Comparison of ENCODE assay signal across 13 cellular contexts in the genomic region with DNA sequence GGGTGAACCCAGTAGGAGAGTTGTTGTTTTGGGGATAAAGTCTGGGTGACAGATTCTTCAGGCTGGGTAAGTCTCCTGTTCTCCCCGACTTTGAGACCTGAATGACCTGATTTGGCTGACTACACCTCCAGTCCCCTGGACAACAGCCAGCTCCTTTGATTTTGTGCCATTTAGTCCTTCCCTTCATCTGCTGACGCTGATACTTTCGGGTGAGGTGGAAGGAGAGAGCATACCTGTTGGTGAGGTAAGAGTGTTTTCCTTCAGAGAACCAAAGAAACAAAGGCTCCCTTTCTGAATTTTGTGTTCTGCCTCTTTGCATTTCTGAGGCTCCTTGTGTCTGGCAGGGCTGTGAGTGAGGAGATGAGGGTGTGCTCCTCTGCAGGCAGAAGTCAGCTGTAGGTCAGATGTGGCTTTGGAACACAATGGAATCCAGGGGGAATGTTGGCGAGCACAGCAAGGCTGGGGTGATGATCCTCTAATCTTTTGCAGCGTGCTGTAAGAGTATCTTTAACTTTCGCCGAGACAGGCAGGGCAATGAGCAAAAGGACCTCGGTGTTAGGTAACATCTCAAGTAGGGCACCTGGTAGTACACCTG. TPM values are rescaled to one million over a fixed set of nuclear protein-coding genes. Genes with fewer than 3 reads are reported as not detected.
DNase-seq lines count a peak whose midpoint lies in the region; ATAC-seq and TF ChIP-seq lines count a peak whose summit lies in the region.
"Had no signal": no experiment of that assay in that cellular context is flagged by ENCODE, and none has a peak within 500 bp of the region (broad histone marks: within the 10 kb centered on the region; RNA-seq: fewer than 3 reads in every experiment).

No MANE protein-coding gene starts in this region.

- no peak for TF ChIP-seq CTCF in GM23338 (conservative IDR thresholded peaks at IDR 0.05; ENCODE audit: low read depth in 2 of 2)
- TF ChIP-seq CTCF in breast epithelium (IDR thresholded peaks at IDR 0.05), result no peak
- TF ChIP-seq CTCF in left ventricle myocardium inferior (IDR thresholded peaks at IDR 0.05; ENCODE audit: borderline replicate concordance), result no peak
- no peak for TF ChIP-seq CTCF in stomach (IDR thresholded peaks at IDR 0.05)
- TF ChIP-seq CTCF in MM.1S (IDR thresholded peaks at IDR 0.05; ENCODE audit: low read length), result no peak

- H3K36me3 ChIP-seq in GM23338 (ENCODE audit: insufficient read depth) (no peaks in the 10 kb centered on the region), breast epithelium (no peaks in the 10 kb centered on the region), left ventricle myocardium inferior (no peaks in the 10 kb centered on the region), stomach (peaks cover 0 to 6% (median 0%) of the 10 kb centered on the region in 4 donors), MM.1S (replicated peaks; ENCODE audit: insufficient read depth, low read length) (no peaks in the 10 kb centered on the region)

- peaks cover 25% of the 10 kb centered on the region for H3K4me1 ChIP-seq in GM23338 (ENCODE audit: insufficient read depth)
- H3K4me1 ChIP-seq in breast epithelium, result peaks cover 7 to 30% of the 10 kb centered on the region in 2 donors
- H3K4me1 ChIP-seq in left ventricle myocardium inferior, result peaks cover 95% of the 10 kb centered on the region
- H3K4me1 ChIP-seq in stomach, result peaks cover 19 to 88% (median 52%) of the 10 kb centered on the region in 4 donors
- H3K4me1 ChIP-seq in MM.1S (ENCODE audit: low read length), result no peaks in the 10 kb centered on the region

- H3K9me3 ChIP-seq in breast epithelium, result no peaks in the 10 kb centered on the region
- H3K9me3 ChIP-seq in left ventricle myocardium inferior (replicated peaks), result no peaks in the 10 kb centered on the region
- no peaks in the 10 kb centered on the region for H3K9me3 ChIP-seq in stomach
- no peaks in the 10 kb centered on the region for H3K9me3 ChIP-seq in MM.1S (replicated peaks; ENCODE audit: insufficient read depth, low read length)

- no peak for TF ChIP-seq EP300 in stomach (IDR thresholded peaks at IDR 0.05)

- ATAC-seq in GM23338 (peak; percentile 35; the same call in 2 of the 3 replicates), GM19328 (IDR thresholded peaks at IDR 0.05; ENCODE audit: unreplicated experiment) (no peak)
- ATAC-seq: natural killer cell had no signal

- H3F3A ChIP-seq in GM23338 (replicated peaks; ENCODE audit: low read depth) (peaks cover 3% of the 10 kb centered on the region; the same call in 1 of the 2 replicates), MM.1S (ENCODE audit: insufficient read depth, low read length) (no peaks in the 10 kb centered on the region)

- peaks cover 49% of the 10 kb centered on the region for H3K4me1 Mint-ChIP-seq in GM23338

- no peak overlapping the region for H3K27ac Mint-ChIP-seq in GM23338
- H3K27ac Mint-ChIP-seq: natural killer cell had no signal

- H3K27me3 ChIP-seq in GM23338 (ENCODE audit: insufficient read depth) (no peaks in the 10 kb centered on the region), breast epithelium (no peaks in the 10 kb centered on the region), left ventricle myocardium inferior (ENCODE audit: low read depth) (no peaks in the 10 kb centered on the region), stomach (no peaks in the 10 kb centered on the region), MM.1S (replicated peaks; ENCODE audit: insufficient read depth, low read length) (no peaks in the 10 kb centered on the region)

- H3K27me3 Mint-ChIP-seq in GM23338 (ENCODE audit: insufficient read depth, low read depth, poor library complexity), result peaks cover 6% of the 10 kb centered on the region

- 54 to 67% (median 60%) methylated on average over 8 of the region's 8 CpGs for WGBS in stomach, 5 donors

- 0 out of 2 replicates have a peak overlapping the region, but pooled peaks have one; percentile 29 for H3K4me2 ChIP-seq in GM23338
- H3K4me2 ChIP-seq in MM.1S (ENCODE audit: low read depth, low read length), result no peak overlapping the region

- H3K4me3 ChIP-seq in GM23338, result no peak overlapping the region
- H3K4me3 ChIP-seq in breast epithelium, result no peak overlapping the region
- H3K4me3 ChIP-seq in left ventricle myocardium inferior, result no peak overlapping the region
- no peak overlapping the region for H3K4me3 ChIP-seq in stomach
- H3K4me3 ChIP-seq in MM.1S (ENCODE audit: low read length), result no peak overlapping the region

- no peaks in the 10 kb centered on the region for H3K9me3 Mint-ChIP-seq in GM23338
- H3K9me3 Mint-ChIP-seq: natural killer cell had no signal

- H3K27ac ChIP-seq in GM23338 (ENCODE audit: low read depth) (0 out of 2 replicates have a peak overlapping the region, but pooled peaks have one; percentile 53), breast epithelium (peak overlapping the region; percentile 86 to 97), left ventricle myocardium inferior (replicated peaks) (peak overlapping the region; percentile 87), stomach (peak overlapping the region in 1 of 5 donors; percentile 66), MM.1S (ENCODE audit: low read length) (no peak overlapping the region)

- H2AFZ ChIP-seq in GM23338 (no peak overlapping the region), MM.1S (ENCODE audit: low read length) (no peak overlapping the region)

- H3K4me3 Mint-ChIP-seq in GM23338, result no peak overlapping the region
- H3K4me3 Mint-ChIP-seq: natural killer cell had no signal

- no peak overlapping the region for H3K9ac ChIP-seq in MM.1S (ENCODE audit: low read length)

- no peak for TF ChIP-seq POLR2A in breast epithelium (IDR thresholded peaks at IDR 0.05)
- no peak for TF ChIP-seq POLR2A in stomach (IDR thresholded peaks at IDR 0.05)

- intact Hi-C loops in breast epithelium (cut with DNase I; ENCODE audit: low total_unique reads) (no loop called here), left ventricle myocardium inferior (cut with micrococcal nuclease) (no loop called here), stomach (cut with DNase I; ENCODE audit: low total_unique reads) (no loop called here)

- DNase-seq in GM23338 (ENCODE audit: low spot score) (no peak), breast epithelium (ENCODE audit: low spot score in 2 of 2) (peak in 1 of 2 donors; percentile 78), left ventricle myocardium inferior (no peak), stomach (peak; percentile 67), MM.1S (no peak), T-helper 9 cell (no peak)
- DNase-seq: activated CD8-positive, alpha-beta memory T cell treated with anti-CD3 and anti-CD28 coated beads, Interleukin-2, amount 50 U/mL, for 48 hours; C1 segment of cervical spinal cord; H7; natural killer cell; NCI-H2029 treated with DMSO at 0.1 percent for 48 hours; NCI-H748 treated with DMSO at 0.1 percent for 48 hours had no signal

- H4K20me1 ChIP-seq in GM23338 (replicated peaks; ENCODE audit: insufficient read depth) (no peaks in the 10 kb centered on the region), MM.1S (ENCODE audit: insufficient read depth, low read length) (no peaks in the 10 kb centered on the region)

- H3K79me2 ChIP-seq in GM23338 (replicated peaks; ENCODE audit: insufficient read depth), result peaks cover 75% of the 10 kb centered on the region
- peaks cover 90% of the 10 kb centered on the region for H3K79me2 ChIP-seq in MM.1S (ENCODE audit: low read length)

- H3K36me3 Mint-ChIP-seq in GM23338 (ENCODE audit: low read depth), result peaks cover 10% of the 10 kb centered on the region; the same call in 1 of the 3 replicates
- H3K36me3 Mint-ChIP-seq: natural killer cell had no signal

- H3K9me2 ChIP-seq in GM23338 (ENCODE audit: insufficient read depth) (no peaks in the 10 kb centered on the region), MM.1S (replicated peaks; ENCODE audit: insufficient read depth, low read length) (no peaks in the 10 kb centered on the region)

TF ChIP-seq in GM23338, 12 proteins besides CTCF, POLR2A, EP300 and RAD21:
- TF ChIP-seq EZH2 (IDR thresholded peaks at IDR 0.05; ENCODE audit: low read depth, unreplicated experiment), result no peak
TF ChIP-seq in GM23338: peak in this region for 0.

RNA-seq across cellular contexts. Expression of a gene that starts 12.1 kb away (rescaled TPM):
- total RNA-seq in GM23338 (2014; rRNA removed; shearing (Covaris generic)), result 11.9 and 15.1 TPM in 2 replicates
- polyA plus RNA-seq in GM23338 (2016; fragmentation: Nextera tagmentation; extraction: Ambion mirVana), result 6.1 and 7.5 TPM in 2 replicates
- total RNA-seq in breast epithelium, result 10 to 100 TPM; 17.8 to 58.7 (median 45.2) TPM
- 16.9 TPM for total RNA-seq in left ventricle myocardium inferior
- 10 to 100 TPM; 11.6 to 60.3 (median 19.1) TPM for total RNA-seq in stomach
- polyA plus RNA-seq in stomach, result 1 to 10 TPM; 4.1 to 7.3 (median 4.4) TPM
